21 cellular contexts compared by ENCODE assay signal in genomic region chr10:101386659-101387259, GRCh38. TPM values are rescaled to one million over a fixed set of nuclear protein-coding genes. Genes with fewer than 3 reads are reported as not detected.
DNase-seq lines count a peak whose midpoint lies in the region; ATAC-seq, FAIRE-seq and TF ChIP-seq lines count a peak whose summit lies in the region.
"Had no signal": no experiment of that assay in that cellular context is flagged by ENCODE, and none has a peak within 500 bp of the region (broad histone marks: within the 10 kb centered on the region; RNA-seq: fewer than 3 reads in every experiment).

No MANE protein-coding gene starts in this region.

- H3K4me3 Mint-ChIP-seq in WTC11: no peak overlapping the region
- H3K4me3 Mint-ChIP-seq: HFFc6, IgD-negative memory B cell had no signal

- TF ChIP-seq CTCF in cardiac muscle cell (IDR thresholded peaks at IDR 0.05; ENCODE audit: low read depth, low read length): no peak
- no peak for TF ChIP-seq CTCF in D721Med (IDR thresholded peaks at IDR 0.05; ENCODE audit: insufficient read depth, missing control alignments)
- no peak for TF ChIP-seq CTCF in VCaP (conservative IDR thresholded peaks at IDR 0.05)
- no peak for TF ChIP-seq CTCF in gastroesophageal sphincter (IDR thresholded peaks at IDR 0.05)
- no peak for TF ChIP-seq CTCF in WTC11 (IDR thresholded peaks at IDR 0.05)

- no peaks in the 10 kb centered on the region for H3K27me3 Mint-ChIP-seq in WTC11 (ENCODE audit: low read depth)
- H3K27me3 Mint-ChIP-seq: IgD-negative memory B cell had no signal

- TF ChIP-seq EP300 in gastroesophageal sphincter (IDR thresholded peaks at IDR 0.05): no peak

- no peaks in the 10 kb centered on the region for H3K36me3 ChIP-seq in cardiac muscle cell
- H3K36me3 ChIP-seq in gastroesophageal sphincter: no peaks in the 10 kb centered on the region
- H3K36me3 ChIP-seq: Peyer's patch, SJCRH30 had no signal

- peak; percentile 35 for FAIRE-seq in D721Med (lab: Jason Lieb, UNC)

- H3K27ac Mint-ChIP-seq in WTC11: no peak overlapping the region
- H3K27ac Mint-ChIP-seq: HFFc6 had no signal

- CTCF ChIA-PET in WTC11 (lab: Charles Lee): interaction anchor here (1.3 kb wide), 1 partner anchor 95 kb away, joined by 3 read pairs; no protein-coding TSS in a partner anchor

- H3K9me3 ChIP-seq in cardiac muscle cell (ENCODE audit: low read depth): no peaks in the 10 kb centered on the region
- H3K9me3 ChIP-seq in gastroesophageal sphincter: no peaks in the 10 kb centered on the region
- H3K9me3 ChIP-seq: Peyer's patch, SJCRH30 had no signal

- POLR2A ChIA-PET in WTC11 (lab: Charles Lee): no interaction called here

- H3K4me1 Mint-ChIP-seq in WTC11: no peaks in the 10 kb centered on the region

- no peaks in the 10 kb centered on the region for H3K36me3 Mint-ChIP-seq in WTC11

- H3K27ac ChIP-seq in cardiac muscle cell: peak overlapping the region; percentile 50
- peak overlapping the region; percentile 13; the same call in 1 of the 2 replicates for H3K27ac ChIP-seq in VCaP
- peak overlapping the region in 3 of 4 donors; percentile 6 to 35 (median 23) for H3K27ac ChIP-seq in gastroesophageal sphincter
- H3K27ac ChIP-seq: 22Rv1, KMS-11, Peyer's patch, SJCRH30 had no signal

- H3K4me1 ChIP-seq in cardiac muscle cell (ENCODE audit: low read depth) (peaks cover 13% of the 10 kb centered on the region), gastroesophageal sphincter (peaks cover 0 to 37% (median 3%) of the 10 kb centered on the region in 3 donors)
- H3K4me1 ChIP-seq: SJCRH30 had no signal

- ATAC-seq in gastroesophageal sphincter: no peak
- no peak for ATAC-seq in WTC11
- ATAC-seq: SK-N-SH treated with all-trans-retinoic acid at 6 μM for 48 hours had no signal

- no peaks in the 10 kb centered on the region for H3K9me3 Mint-ChIP-seq in WTC11
- H3K9me3 Mint-ChIP-seq: HFFc6, IgD-negative memory B cell had no signal

- H3K4me3 ChIP-seq in cardiac muscle cell (no peak overlapping the region), gastroesophageal sphincter (no peak overlapping the region)
- H3K4me3 ChIP-seq: Peyer's patch, SJCRH30 had no signal

- DNase-seq in cardiac muscle cell (ENCODE audit: low read depth in 1 of 2, low spot score in 1 of 2) (no peak), cardiac septum (ENCODE audit: low spot score) (no peak), D721Med (ENCODE audit: insufficient read length, low spot score) (no peak), kidney tubule cell (ENCODE audit: low spot score) (no peak), D341Med (ENCODE audit: low spot score) (no peak), WTC11 (ENCODE audit: low spot score) (no peak)
- DNase-seq: Calu3, H7, HFFc6, MM.1S, NCI-H2029 treated with DMSO at 0.1 percent for 48 hours, NCI-H446 treated with DMSO at 0.1 percent for 48 hours, NCI-H526, Peyer's patch, SJCRH30 had no signal

- intact Hi-C loops in cardiac septum (cut with DNase I): no loop called here

- H3K27me3 ChIP-seq in cardiac muscle cell: no peaks in the 10 kb centered on the region
- H3K27me3 ChIP-seq in gastroesophageal sphincter: no peaks in the 10 kb centered on the region
- H3K27me3 ChIP-seq: Peyer's patch, SJCRH30 had no signal

- 87 to 94% methylated on average over 4 of the region's 4 CpGs for WGBS in gastroesophageal sphincter (ENCODE audit: low coverage in 1 of 2), 2 donors

- no peak for TF ChIP-seq POLR2A in gastroesophageal sphincter (IDR thresholded peaks at IDR 0.05)

TF ChIP-seq in WTC11, 78 proteins besides CTCF, POLR2A, EP300 and RAD21 (continues in another document):
- no peak for TF ChIP-seq PRRX2 (CRISPR knock-in tag; IDR thresholded peaks at IDR 0.05)
- no peak for TF ChIP-seq FOXJ3 (CRISPR knock-in tag; IDR thresholded peaks at IDR 0.05; ENCODE audit: borderline replicate concordance)
- no peak for TF ChIP-seq AFF4 (CRISPR knock-in tag; IDR thresholded peaks at IDR 0.05; ENCODE audit: borderline replicate concordance)
- TF ChIP-seq ZSCAN18 (CRISPR knock-in tag; IDR thresholded peaks at IDR 0.05): no peak
- TF ChIP-seq AR (CRISPR knock-in tag; IDR thresholded peaks at IDR 0.05): no peak
- TF ChIP-seq NFATC4 (CRISPR knock-in tag; IDR thresholded peaks at IDR 0.05): no peak
- TF ChIP-seq IRF1 (CRISPR knock-in tag; IDR thresholded peaks at IDR 0.05): no peak
- no peak for TF ChIP-seq ZNF121 (CRISPR knock-in tag; IDR thresholded peaks at IDR 0.05)
- TF ChIP-seq ZNF512 (CRISPR knock-in tag; IDR thresholded peaks at IDR 0.05; ENCODE audit: borderline replicate concordance): no peak

RNA-seq across cellular contexts. Expression of gene BTRC, which starts 32.8 kb away (rescaled TPM):
- total RNA-seq in cardiac muscle cell (14.0 and 21.0 TPM in 2 replicates), cardiac septum (34.7 TPM), gastroesophageal sphincter (10 to 100 TPM in 3 of 4 donors, 1 to 10 TPM in 1; 9.0 to 15.6 (median 14.1) TPM), WTC11 (2021) (20.6 to 22.4 TPM (median 22.2 TPM) in 3 replicates)
- 21.7 and 22.3 TPM in 2 replicates for polyA plus RNA-seq in cardiac muscle cell
